Comparison of ENCODE assay signal across 14 cellular contexts in genomic region chr1:159187647-159188374, GRCh38. TPM values are rescaled to one million over a fixed set of nuclear protein-coding genes. Genes with fewer than 3 reads are reported as not detected.
A peak's percentile ranks its signal among the peaks of the same experiment; 100 is the strongest.
DNase-seq lines count a peak whose midpoint lies in the region; TF ChIP-seq lines count a peak whose summit lies in the region.
"Had no signal": no experiment of that assay in that cellular context is flagged by ENCODE, and none has a peak within 500 bp of the region (broad histone marks: within the 10 kb centered on the region; RNA-seq: fewer than 3 reads in every experiment).

No MANE protein-coding gene starts in this region.

- no peak overlapping the region for H2BK120ac ChIP-seq in mesendoderm (ENCODE audit: low read depth, low read length)

- POLR2A ChIA-PET in OCI-LY7 (lab: Charles Lee), result no interaction called here

- no TSS peak for BruUV-seq in OCI-LY7 (replicated peaks; lab: Mats Ljungman, UMichigan)

- no peaks in the 10 kb centered on the region for H3K79me1 ChIP-seq in mesendoderm (ENCODE audit: low read length)

- no peak overlapping the region for H4K8ac ChIP-seq in mesendoderm (ENCODE audit: low read depth, low read length)

- TF ChIP-seq POLR2A in testis (IDR thresholded peaks at IDR 0.05), result no peak

- peak overlapping the region; percentile 75 for H3K9ac ChIP-seq in mesendoderm (ENCODE audit: low read length)

- 5 to 7% methylated on average over 14 of the region's 14 CpGs for WGBS in ectodermal cell, 2 experiments
- WGBS in mesendoderm (ENCODE audit: extremely low coverage, insufficient coverage, low lambda C conversion rate), result no CpG with 5 or more reads among the region's 14 CpGs
- 22 to 36% methylated on average over 14 of the region's 14 CpGs for WGBS in testis, 2 donors

- peak overlapping the region; percentile 46 for H3K4me3 ChIP-seq in ectodermal cell (ENCODE audit: insufficient read depth, low read depth, low read length)
- peak overlapping the region; percentile 64 for H3K4me3 ChIP-seq in mesendoderm (ENCODE audit: low read length)
- H3K4me3 ChIP-seq in testis, result peak overlapping the region; percentile 39 to 55
- no peak overlapping the region for H3K4me3 ChIP-seq in OCI-LY7 (ENCODE audit: low read depth, low read length, poor library complexity, severe bottlenecking)

- no peak overlapping the region for H3K4ac ChIP-seq in mesendoderm (ENCODE audit: low read depth, low read length)

- H3K4me1 ChIP-seq in ectodermal cell (ENCODE audit: control insufficient read depth, insufficient read depth, low read length) (peaks cover 10% of the 10 kb centered on the region), mesendoderm (ENCODE audit: control insufficient read depth, low read depth, low read length) (peaks cover 3% of the 10 kb centered on the region), testis (no peaks in the 10 kb centered on the region), OCI-LY7 (ENCODE audit: insufficient read depth, low read length, poor library complexity, severe bottlenecking) (no peaks in the 10 kb centered on the region)

- H3K36me3 ChIP-seq in ectodermal cell (ENCODE audit: control insufficient read depth, insufficient read depth, low read length) (no peaks in the 10 kb centered on the region), mesendoderm (ENCODE audit: control insufficient read depth, insufficient read depth, low read length) (no peaks in the 10 kb centered on the region), testis (ENCODE audit: low read depth, missing control alignments) (no peaks in the 10 kb centered on the region), OCI-LY7 (ENCODE audit: insufficient read depth, low read length) (no peaks in the 10 kb centered on the region)

- DNase-seq in DMS79 treated with DMSO at 0.1 percent for 48 hours (lab: John Stamatoyannopoulos, UW) (peak; percentile 52), DMS79 (lab: John Stamatoyannopoulos, UW) (no peak), mesendoderm (peak; percentile 88), testis (no peak), 8988T (no peak), OCI-LY7 (ENCODE audit: low spot score) (no peak), NOMO-1 treated with dmso at 0.1 percent for 144 hours (lab: John Stamatoyannopoulos, UW; ENCODE audit: unreplicated experiment) (no peak)
- DNase-seq: activated CD4-positive, alpha-beta T cell treated with anti-CD3 and anti-CD28 coated beads, Interleukin-2, amount 50 U/mL, for 1 hour; MV-4-11 had no signal

- no peak overlapping the region for H2BK15ac ChIP-seq in mesendoderm (replicated peaks; ENCODE audit: low read depth)

- CTCF ChIA-PET in OCI-LY7 (lab: Charles Lee; ENCODE audit: unreplicated experiment), result no interaction called here

- H4K20me1 ChIP-seq in OCI-LY7 (ENCODE audit: insufficient read depth, low read length), result no peaks in the 10 kb centered on the region

- H2BK5ac ChIP-seq in mesendoderm (ENCODE audit: low read length), result peak overlapping the region; percentile 47

- no peaks in the 10 kb centered on the region for H3K9me2 ChIP-seq in OCI-LY7 (ENCODE audit: insufficient read depth, low read length)

- H2AFZ ChIP-seq in OCI-LY7 (ENCODE audit: low read length), result no peak overlapping the region

- H2AK5ac ChIP-seq in mesendoderm (ENCODE audit: low read length), result peak overlapping the region; percentile 54

- intact Hi-C loops in testis (cut with DNase I; ENCODE audit: low total_unique reads) (no loop called here), OCI-LY7 (cut with micrococcal nuclease; ENCODE audit: unreplicated experiment) (no loop called here)

- no peak overlapping the region for H3K23ac ChIP-seq in mesendoderm (ENCODE audit: low read length)

- H4K5ac ChIP-seq in mesendoderm (ENCODE audit: low read length), result no peak overlapping the region

- H3K79me2 ChIP-seq in mesendoderm (ENCODE audit: control insufficient read depth, insufficient read depth, low read length) (no peaks in the 10 kb centered on the region), OCI-LY7 (ENCODE audit: insufficient read depth, low read depth, low read length) (no peaks in the 10 kb centered on the region)

- no peak for TF ChIP-seq CTCF in testis (IDR thresholded peaks at IDR 0.05)
- TF ChIP-seq CTCF in OCI-LY7 (conservative IDR thresholded peaks at IDR 0.05; ENCODE audit: low read length), result no peak

- H3K9me3 ChIP-seq in ectodermal cell (ENCODE audit: control insufficient read depth, low read length), result no peaks in the 10 kb centered on the region
- no peaks in the 10 kb centered on the region for H3K9me3 ChIP-seq in testis
- no peaks in the 10 kb centered on the region for H3K9me3 ChIP-seq in OCI-LY7 (ENCODE audit: low read length)

- H3K27me3 ChIP-seq in ectodermal cell (ENCODE audit: control insufficient read depth, insufficient read depth, low read length, poor library complexity, severe bottlenecking) (no peaks in the 10 kb centered on the region), mesendoderm (ENCODE audit: insufficient read depth, low read length, poor library complexity) (no peaks in the 10 kb centered on the region), testis (no peaks in the 10 kb centered on the region)

- H3K27ac ChIP-seq in ectodermal cell (ENCODE audit: insufficient read depth, low read depth, low read length, poor library complexity, severe bottlenecking), result peak overlapping the region; percentile 85
- peak overlapping the region; percentile 29 for H3K27ac ChIP-seq in mesendoderm (ENCODE audit: low read depth, low read length)
- no peak overlapping the region for H3K27ac ChIP-seq in testis
- no peak overlapping the region for H3K27ac ChIP-seq in OCI-LY7 (ENCODE audit: low read depth, low read length, poor library complexity, severe bottlenecking)
- H3K27ac ChIP-seq: 22Rv1 had no signal

- H3K18ac ChIP-seq in mesendoderm (ENCODE audit: low read length), result no peak overlapping the region

- H3K56ac ChIP-seq in mesendoderm (ENCODE audit: low read length), result peak overlapping the region; percentile 82

- H3K4me2 ChIP-seq in mesendoderm (ENCODE audit: low read length), result peak overlapping the region; percentile 92
- no peak overlapping the region for H3K4me2 ChIP-seq in OCI-LY7 (ENCODE audit: low read length)

RNA-seq across cellular contexts. Expression of gene CADM3, which starts 16.4 kb away (rescaled TPM):
- polyA plus RNA-seq in ectodermal cell (2013, experiment 1 of 4), result 25.3 TPM
- 29.4 TPM for polyA plus RNA-seq in ectodermal cell (2013, experiment 2 of 4)
- polyA plus RNA-seq in ectodermal cell (2013, experiment 3 of 4), result 17.5 TPM
- polyA plus RNA-seq in ectodermal cell (2013, experiment 4 of 4), result 21.9 TPM
- polyA plus RNA-seq in mesendoderm (2013, experiment 1 of 2), result 2.1 TPM
- polyA plus RNA-seq in mesendoderm (2013, experiment 2 of 2), result 2.2 TPM
- 1 to 10 TPM; 5.7 to 6.4 TPM for total RNA-seq in testis
- polyA plus RNA-seq in testis (ENCODE audit: insufficient read depth, low read depth, low replicate concordance), result 13.4 TPM
- not detected in 2 replicates for total RNA-seq in OCI-LY7 (2014; rRNA removed; shearing (Covaris generic))
- not detected in 2 replicates for total RNA-seq in OCI-LY7 (2022)
- total RNA-seq: fibroblast of villous mesenchyme; natural killer cell treated with Interleukin-12 subunit alpha and Interleukin-12 subunit beta and Interleukin-15 and Interleukin-18, amount 100 ng/mL, for 72 hours had no signal

RNA-seq across cellular contexts. Expression of gene ACKR1, which starts 16.9 kb away (rescaled TPM):
- polyA plus RNA-seq in ectodermal cell (2013, experiment 1 of 4), result 2.6 TPM
- polyA plus RNA-seq in ectodermal cell (2013, experiment 2 of 4), result 1.8 TPM
- 1.4 TPM for polyA plus RNA-seq in ectodermal cell (2013, experiment 3 of 4)
- polyA plus RNA-seq in ectodermal cell (2013, experiment 4 of 4), result 1.2 TPM
- 0.25 TPM for polyA plus RNA-seq in mesendoderm (2013, experiment 1 of 2)
- polyA plus RNA-seq in mesendoderm (2013, experiment 2 of 2), result 0.13 TPM
- total RNA-seq in testis, result 10 to 100 TPM; 14.9 to 16.6 TPM
- 26.9 TPM for polyA plus RNA-seq in testis (ENCODE audit: insufficient read depth, low read depth, low replicate concordance)
- not detected in 2 replicates for total RNA-seq in OCI-LY7 (2014; rRNA removed; shearing (Covaris generic))
- not detected in 2 replicates for total RNA-seq in OCI-LY7 (2022)
- total RNA-seq: fibroblast of villous mesenchyme; natural killer cell treated with Interleukin-12 subunit alpha and Interleukin-12 subunit beta and Interleukin-15 and Interleukin-18, amount 100 ng/mL, for 72 hours; RPMI7951 had no signal

Comparison
In these comparisons a context has a peak if more than half of its experiments do, and no peak if none do; other contexts are left out.
1. DNase-seq: peak in DMS79 treated with DMSO at 0.1 percent for 48 hours (single experiment) and mesendoderm (single experiment); none in DMS79 (single experiment), testis (single experiment), 8988T (single experiment), OCI-LY7 (single experiment) and NOMO-1 treated with dmso at 0.1 percent for 144 hours (single experiment).
2. H3K27ac ChIP-seq: peak in ectodermal cell (single experiment) and mesendoderm (single experiment); none in testis (0 of 2) and OCI-LY7 (single experiment).
3. RNA of gene CADM3, which starts 16.4 kb away (total RNA-seq): 5.7 to 6.4 TPM in testis; not detected in OCI-LY7; every median in the first group is over 4 times any median in the second.
4. RNA of gene ACKR1, which starts 16.9 kb away (total RNA-seq): 14.9 to 16.6 TPM in testis; not detected in OCI-LY7; every median in the first group is over 10 times any median in the second.